Comparison of ENCODE assay signal across 1 cellular context in genomic region chr10:1048732-1049424, GRCh38.
TF ChIP-seq lines count a peak whose summit lies in the region.

Gene IDI1 (minus strand): TSS chr10:1049119. CDS start chr10:1049003, 116 bp downstream.

TF ChIP-seq in HepG2, 621 proteins besides CTCF, POLR2A, EP300 and RAD21 (continued from another document and continues in another):
- no peak; the same call in 1 of the 2 replicates for TF ChIP-seq TGIF2 (CRISPR knock-in tag; IDR thresholded peaks at IDR 0.05)
- peak; percentile 70 for TF ChIP-seq CHD2 (IDR thresholded peaks at IDR 0.05; ENCODE audit: low read depth, low read length)
- TF ChIP-seq ZNF317 (CRISPR knock-in tag; IDR thresholded peaks at IDR 0.05), result no peak
- TF ChIP-seq, protein P1, sequence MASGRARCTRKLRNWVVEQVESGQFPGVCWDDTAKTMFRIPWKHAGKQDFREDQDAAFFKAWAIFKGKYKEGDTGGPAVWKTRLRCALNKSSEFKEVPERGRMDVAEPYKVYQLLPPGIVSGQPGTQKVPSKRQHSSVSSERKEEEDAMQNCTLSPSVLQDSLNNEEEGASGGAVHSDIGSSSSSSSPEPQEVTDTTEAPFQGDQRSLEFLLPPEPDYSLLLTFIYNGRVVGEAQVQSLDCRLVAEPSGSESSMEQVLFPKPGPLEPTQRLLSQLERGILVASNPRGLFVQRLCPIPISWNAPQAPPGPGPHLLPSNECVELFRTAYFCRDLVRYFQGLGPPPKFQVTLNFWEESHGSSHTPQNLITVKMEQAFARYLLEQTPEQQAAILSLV (CRISPR knock-in tag; IDR thresholded peaks at IDR 0.05; ENCODE audit: borderline replicate concordance), result peak; percentile 46; the same call in 1 of the 2 replicates
- TF ChIP-seq ZNF576 (CRISPR knock-in tag; IDR thresholded peaks at IDR 0.05), result no peak; the same call in 1 of the 2 replicates
- peak; percentile 77; the same call in 1 of the 2 replicates for TF ChIP-seq ZSCAN29 (CRISPR knock-in tag; conservative IDR thresholded peaks at IDR 0.05)
- no peak; the same call in 1 of the 2 replicates for TF ChIP-seq ZNF326 (CRISPR knock-in tag; IDR thresholded peaks at IDR 0.05; ENCODE audit: borderline replicate concordance)
- TF ChIP-seq GABPA (IDR thresholded peaks at IDR 0.05; ENCODE audit: low read depth, low read length), result peak; percentile 77
- peak; percentile 95 for TF ChIP-seq GABPA (CRISPR knock-in tag; IDR thresholded peaks at IDR 0.05; ENCODE audit: low read depth)
- TF ChIP-seq ZNF780A (CRISPR knock-in tag; IDR thresholded peaks at IDR 0.05), result no peak
- peak; percentile 86; the same call in 1 of the 2 replicates for TF ChIP-seq GATA4 (IDR thresholded peaks at IDR 0.05; ENCODE audit: borderline replicate concordance, low read depth)
- TF ChIP-seq ZNF83 (CRISPR knock-in tag; IDR thresholded peaks at IDR 0.05; ENCODE audit: borderline replicate concordance), result no peak
- TF ChIP-seq ZNF3 (CRISPR knock-in tag; IDR thresholded peaks at IDR 0.05), result no peak
- TF ChIP-seq LCORL (IDR thresholded peaks at IDR 0.05), result no peak
- peak; percentile 65 for TF ChIP-seq LCORL (CRISPR knock-in tag; IDR thresholded peaks at IDR 0.05)
- no peak for TF ChIP-seq HMGXB3 (CRISPR knock-in tag; IDR thresholded peaks at IDR 0.05; ENCODE audit: borderline replicate concordance)
- TF ChIP-seq RARA (CRISPR knock-in tag; IDR thresholded peaks at IDR 0.05), result 0 out of 2 replicates have a peak, but pooled peaks have one; percentile 55
- TF ChIP-seq ZBTB8A (CRISPR knock-in tag; IDR thresholded peaks at IDR 0.05; ENCODE audit: borderline replicate concordance, low read depth), result no peak
- peak; percentile 39; the same call in 1 of the 2 replicates for TF ChIP-seq AFF4 (CRISPR knock-in tag; IDR thresholded peaks at IDR 0.05)
- no peak for TF ChIP-seq IRF1 (CRISPR knock-in tag; IDR thresholded peaks at IDR 0.05; ENCODE audit: low read depth)
- peak; percentile 95; the same call in 1 of the 2 replicates for TF ChIP-seq ZNF782 (CRISPR knock-in tag; IDR thresholded peaks at IDR 0.05; ENCODE audit: borderline replicate concordance)
- TF ChIP-seq, protein P2, sequence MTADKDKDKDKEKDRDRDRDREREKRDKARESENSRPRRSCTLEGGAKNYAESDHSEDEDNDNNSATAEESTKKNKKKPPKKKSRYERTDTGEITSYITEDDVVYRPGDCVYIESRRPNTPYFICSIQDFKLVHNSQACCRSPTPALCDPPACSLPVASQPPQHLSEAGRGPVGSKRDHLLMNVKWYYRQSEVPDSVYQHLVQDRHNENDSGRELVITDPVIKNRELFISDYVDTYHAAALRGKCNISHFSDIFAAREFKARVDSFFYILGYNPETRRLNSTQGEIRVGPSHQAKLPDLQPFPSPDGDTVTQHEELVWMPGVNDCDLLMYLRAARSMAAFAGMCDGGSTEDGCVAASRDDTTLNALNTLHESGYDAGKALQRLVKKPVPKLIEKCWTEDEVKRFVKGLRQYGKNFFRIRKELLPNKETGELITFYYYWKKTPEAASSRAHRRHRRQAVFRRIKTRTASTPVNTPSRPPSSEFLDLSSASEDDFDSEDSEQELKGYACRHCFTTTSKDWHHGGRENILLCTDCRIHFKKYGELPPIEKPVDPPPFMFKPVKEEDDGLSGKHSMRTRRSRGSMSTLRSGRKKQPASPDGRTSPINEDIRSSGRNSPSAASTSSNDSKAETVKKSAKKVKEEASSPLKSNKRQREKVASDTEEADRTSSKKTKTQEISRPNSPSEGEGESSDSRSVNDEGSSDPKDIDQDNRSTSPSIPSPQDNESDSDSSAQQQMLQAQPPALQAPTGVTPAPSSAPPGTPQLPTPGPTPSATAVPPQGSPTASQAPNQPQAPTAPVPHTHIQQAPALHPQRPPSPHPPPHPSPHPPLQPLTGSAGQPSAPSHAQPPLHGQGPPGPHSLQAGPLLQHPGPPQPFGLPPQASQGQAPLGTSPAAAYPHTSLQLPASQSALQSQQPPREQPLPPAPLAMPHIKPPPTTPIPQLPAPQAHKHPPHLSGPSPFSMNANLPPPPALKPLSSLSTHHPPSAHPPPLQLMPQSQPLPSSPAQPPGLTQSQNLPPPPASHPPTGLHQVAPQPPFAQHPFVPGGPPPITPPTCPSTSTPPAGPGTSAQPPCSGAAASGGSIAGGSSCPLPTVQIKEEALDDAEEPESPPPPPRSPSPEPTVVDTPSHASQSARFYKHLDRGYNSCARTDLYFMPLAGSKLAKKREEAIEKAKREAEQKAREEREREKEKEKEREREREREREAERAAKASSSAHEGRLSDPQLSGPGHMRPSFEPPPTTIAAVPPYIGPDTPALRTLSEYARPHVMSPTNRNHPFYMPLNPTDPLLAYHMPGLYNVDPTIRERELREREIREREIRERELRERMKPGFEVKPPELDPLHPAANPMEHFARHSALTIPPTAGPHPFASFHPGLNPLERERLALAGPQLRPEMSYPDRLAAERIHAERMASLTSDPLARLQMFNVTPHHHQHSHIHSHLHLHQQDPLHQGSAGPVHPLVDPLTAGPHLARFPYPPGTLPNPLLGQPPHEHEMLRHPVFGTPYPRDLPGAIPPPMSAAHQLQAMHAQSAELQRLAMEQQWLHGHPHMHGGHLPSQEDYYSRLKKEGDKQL (CRISPR knock-in tag; IDR thresholded peaks at IDR 0.05; ENCODE audit: low read depth), result peak; percentile 4; the same call in 1 of the 2 replicates
- TF ChIP-seq BATF2 (CRISPR knock-in tag; IDR thresholded peaks at IDR 0.05), result peak; percentile 24; the same call in 1 of the 2 replicates
- TF ChIP-seq KDM1A (CRISPR knock-in tag; IDR thresholded peaks at IDR 0.05), result no peak
- TF ChIP-seq HOXA5 (CRISPR knock-in tag; IDR thresholded peaks at IDR 0.05), result peak; percentile 79
- TF ChIP-seq RORA (CRISPR knock-in tag; IDR thresholded peaks at IDR 0.05), result no peak
- TF ChIP-seq BRCA1 (CRISPR knock-in tag; IDR thresholded peaks at IDR 0.05), result peak; percentile 40
- TF ChIP-seq ZFP82 (CRISPR knock-in tag; IDR thresholded peaks at IDR 0.05; ENCODE audit: borderline replicate concordance), result no peak
- TF ChIP-seq SMAD9 (CRISPR knock-in tag; IDR thresholded peaks at IDR 0.05), result no peak
- TF ChIP-seq MTA1 (CRISPR knock-in tag; IDR thresholded peaks at IDR 0.05; ENCODE audit: borderline replicate concordance), result peak; percentile 44; the same call in 1 of the 2 replicates
- TF ChIP-seq ZC3H4 (CRISPR knock-in tag; IDR thresholded peaks at IDR 0.05; ENCODE audit: borderline replicate concordance), result no peak; the same call in 1 of the 2 replicates
- TF ChIP-seq RBAK (CRISPR knock-in tag; IDR thresholded peaks at IDR 0.05), result no peak
- TF ChIP-seq ZNF501 (CRISPR knock-in tag; IDR thresholded peaks at IDR 0.05), result peak; percentile 96
- no peak for TF ChIP-seq ZNF10 (CRISPR knock-in tag; IDR thresholded peaks at IDR 0.05; ENCODE audit: borderline replicate concordance, low read depth)
- TF ChIP-seq GRHL1 (CRISPR knock-in tag; conservative IDR thresholded peaks at IDR 0.05), result no peak
- peak; percentile 24; the same call in 1 of the 2 replicates for TF ChIP-seq HDAC2 (CRISPR knock-in tag; IDR thresholded peaks at IDR 0.05)
- TF ChIP-seq ZNF263 (CRISPR knock-in tag; IDR thresholded peaks at IDR 0.05), result no peak
- peak; percentile 70; the same call in 1 of the 2 replicates for TF ChIP-seq KMT2B (CRISPR knock-in tag; IDR thresholded peaks at IDR 0.05)
- TF ChIP-seq SMAD1 (CRISPR knock-in tag; IDR thresholded peaks at IDR 0.05; ENCODE audit: borderline replicate concordance, low read depth), result peak; percentile 80; the same call in 1 of the 2 replicates
- peak; percentile 98 for TF ChIP-seq AGO1 (IDR thresholded peaks at IDR 0.05; ENCODE audit: low read depth, low read length, poor library complexity, severe bottlenecking)
- TF ChIP-seq, protein P3, sequence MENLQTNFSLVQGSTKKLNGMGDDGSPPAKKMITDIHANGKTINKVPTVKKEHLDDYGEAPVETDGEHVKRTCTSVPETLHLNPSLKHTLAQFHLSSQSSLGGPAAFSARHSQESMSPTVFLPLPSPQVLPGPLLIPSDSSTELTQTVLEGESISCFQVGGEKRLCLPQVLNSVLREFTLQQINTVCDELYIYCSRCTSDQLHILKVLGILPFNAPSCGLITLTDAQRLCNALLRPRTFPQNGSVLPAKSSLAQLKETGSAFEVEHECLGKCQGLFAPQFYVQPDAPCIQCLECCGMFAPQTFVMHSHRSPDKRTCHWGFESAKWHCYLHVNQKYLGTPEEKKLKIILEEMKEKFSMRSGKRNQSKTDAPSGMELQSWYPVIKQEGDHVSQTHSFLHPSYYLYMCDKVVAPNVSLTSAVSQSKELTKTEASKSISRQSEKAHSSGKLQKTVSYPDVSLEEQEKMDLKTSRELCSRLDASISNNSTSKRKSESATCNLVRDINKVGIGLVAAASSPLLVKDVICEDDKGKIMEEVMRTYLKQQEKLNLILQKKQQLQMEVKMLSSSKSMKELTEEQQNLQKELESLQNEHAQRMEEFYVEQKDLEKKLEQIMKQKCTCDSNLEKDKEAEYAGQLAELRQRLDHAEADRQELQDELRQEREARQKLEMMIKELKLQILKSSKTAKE (CRISPR knock-in tag; IDR thresholded peaks at IDR 0.05; ENCODE audit: borderline replicate concordance), result no peak
